12 cellular contexts compared by ENCODE assay signal in the genomic region with DNA sequence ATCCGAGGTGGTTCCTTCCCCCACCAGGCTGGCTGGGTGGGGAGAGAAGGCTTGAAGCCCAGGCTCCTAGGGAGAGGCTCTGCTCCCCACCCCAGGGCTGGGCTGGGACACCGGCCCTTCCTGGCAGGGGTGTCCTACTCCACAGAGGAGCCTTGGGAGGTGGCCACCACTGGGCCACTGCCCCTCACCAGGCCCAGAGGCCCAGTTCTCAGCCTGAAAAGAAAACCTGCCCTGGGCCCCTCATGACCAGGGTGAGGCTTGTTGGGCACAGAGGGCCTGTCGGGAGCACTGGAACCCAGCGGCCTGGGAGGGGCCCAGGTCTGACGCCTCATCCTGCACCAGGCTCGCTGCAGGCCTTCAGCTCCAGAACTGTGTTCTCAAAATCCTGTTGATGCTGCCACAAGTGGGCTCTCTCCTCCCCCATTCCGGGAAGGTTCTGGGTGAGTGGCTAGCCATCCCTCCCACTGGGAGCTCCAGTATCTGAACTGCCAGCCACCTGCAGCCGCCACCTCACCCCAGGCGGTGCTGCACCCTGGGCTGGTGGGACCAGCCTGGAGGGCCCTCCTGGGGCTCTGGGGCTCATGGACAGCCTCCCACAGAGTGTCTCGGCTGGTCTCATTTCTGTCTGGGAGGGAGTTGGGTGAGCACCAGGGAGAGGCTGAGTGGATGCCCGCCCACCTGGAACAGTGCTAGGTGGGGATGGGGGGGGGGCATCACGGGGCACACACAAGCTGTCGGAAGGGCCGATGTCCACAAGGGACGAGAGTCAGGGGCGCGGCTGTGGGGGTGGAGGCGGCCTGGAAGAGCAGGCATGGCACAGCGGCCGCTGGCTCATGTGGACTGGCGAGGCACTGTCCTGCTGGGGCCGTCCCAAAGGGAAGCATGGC. TPM values are rescaled to one million over a fixed set of nuclear protein-coding genes. Genes with fewer than 3 reads are reported as not detected.
DNase-seq lines count a peak whose midpoint lies in the region; ATAC-seq, FAIRE-seq and TF ChIP-seq lines count a peak whose summit lies in the region.
"Had no signal": no experiment of that assay in that cellular context is flagged by ENCODE, and none has a peak within 500 bp of the region (broad histone marks: within the 10 kb centered on the region; RNA-seq: fewer than 3 reads in every experiment).

No MANE protein-coding gene starts in this region.

- FAIRE-seq in D721Med (lab: Jason Lieb, UNC) = no peak
- FAIRE-seq: islet of Langerhans had no signal

- ATAC-seq in thoracic aorta (ENCODE audit: insufficient number of reproducible peaks, low FRiP score, low read depth) (no peak), HG03439 (IDR thresholded peaks at IDR 0.05; ENCODE audit: unreplicated experiment) (no peak)
- ATAC-seq: activated CD4-positive, CD25-positive, alpha-beta regulatory T cell treated with anti-CD3 and anti-CD28 coated beads, Interleukin-2, amount 50 U/mL, for 24 hours had no signal

- H3K36me3 ChIP-seq in thoracic aorta = no peaks in the 10 kb centered on the region

- TF ChIP-seq CTCF in coronary artery (IDR thresholded peaks at IDR 0.05) (no peak), thoracic aorta (IDR thresholded peaks at IDR 0.05) (no peak), D721Med (IDR thresholded peaks at IDR 0.05; ENCODE audit: insufficient read depth, missing control alignments) (no peak)

- peak overlapping the region; percentile 90 to 96 for H3K27ac ChIP-seq in coronary artery
- peak overlapping the region; percentile 90 to 100 for H3K27ac ChIP-seq in thoracic aorta

- DNase-seq in NCI-H2107 treated with DMSO at 0.1 percent for 48 hours (lab: John Stamatoyannopoulos, UW; ENCODE audit: unreplicated experiment) (peak; percentile 90), coronary artery (ENCODE audit: low spot score) (no peak), medulla oblongata (ENCODE audit: extremely low spot score) (peak; percentile 57), thoracic aorta (ENCODE audit: low spot score) (no peak), globus pallidus (ENCODE audit: low spot score) (no peak), D721Med (ENCODE audit: insufficient read length, low spot score) (no peak)
- no peak for DNase-seq in stimulated activated CD4-positive, alpha-beta T cell treated with anti-CD3 and anti-CD28 coated beads, Interleukin-2, amount 100 ng/mL, for 48 hours
- DNase-seq: activated naive CD4-positive, alpha-beta T cell treated with anti-CD3 and anti-CD28 coated beads for 36 hours; DMS 273 treated with DMSO at 0.1 percent for 48 hours had no signal

- H3K4me1 ChIP-seq in thoracic aorta (ENCODE audit: control insufficient read depth in 1 of 2, low read depth in 2 of 2) = peaks cover 30 to 49% of the 10 kb centered on the region in 2 donors

- no peaks in the 10 kb centered on the region for H3K9me3 ChIP-seq in thoracic aorta

- no peaks in the 10 kb centered on the region for H3K27me3 ChIP-seq in thoracic aorta (replicated peaks; ENCODE audit: insufficient read depth)

- H3K4me3 ChIP-seq in coronary artery (peak overlapping the region; percentile 57), thoracic aorta (peak overlapping the region; percentile 70)

RNA-seq across cellular contexts. Expression of gene BAG5, which starts 11.8 kb away (rescaled TPM):
- total RNA-seq in thoracic aorta = 10 to 100 TPM; 21.0 to 34.9 TPM

RNA-seq across cellular contexts. Expression of gene COA8, which starts 12.1 kb away (rescaled TPM):
- total RNA-seq in thoracic aorta = 10 to 100 TPM in 1 of 2 donors, 1 to 10 TPM in 1; 8.0 to 17.6 TPM

RNA-seq across cellular contexts. Expression of gene TRMT61A, which starts 21.7 kb away (rescaled TPM):
- total RNA-seq in thoracic aorta = 10 to 100 TPM; 18.6 to 18.8 TPM

RNA-seq across cellular contexts. Expression of gene CKB, which starts 28.1 kb away (rescaled TPM):
- total RNA-seq in thoracic aorta = 100 to 1,000 TPM; 109 to 159 TPM

Comparison
In these comparisons a context has a peak if more than half of its experiments do, and no peak if none do; other contexts are left out.
1. DNase-seq: peak in NCI-H2107 treated with DMSO at 0.1 percent for 48 hours (single experiment) and medulla oblongata (single experiment); none in coronary artery (single experiment), thoracic aorta (single experiment), globus pallidus (single experiment), stimulated activated CD4-positive, alpha-beta T cell treated with anti-CD3 and anti-CD28 coated beads, Interleukin-2, amount 100 ng/mL, for 48 hours (0 of 2) and D721Med (single experiment).